ENCODE assay signal across 19 cellular contexts in genomic region chr1:154874465-154874864, GRCh38. TPM values are rescaled to one million over a fixed set of nuclear protein-coding genes. Genes with fewer than 3 reads are reported as not detected.
DNase-seq lines count a peak whose midpoint lies in the region; ATAC-seq, FAIRE-seq and TF ChIP-seq lines count a peak whose summit lies in the region.
"Had no signal": no experiment of that assay in that cellular context is flagged by ENCODE, and none has a peak within 500 bp of the region (broad histone marks: within the 10 kb centered on the region; RNA-seq: fewer than 3 reads in every experiment).

No MANE protein-coding gene starts in this region.

- FAIRE-seq in GM12878 (lab: Jason Lieb, UNC) = no peak
- FAIRE-seq: H1 had no signal

- H3K79me2 ChIP-seq in GM12878 (ENCODE audit: control insufficient read depth, insufficient read depth, low read length) = peaks cover 6% of the 10 kb centered on the region

- in situ Hi-C loops in GM12878 (cut with MboI) = no loop called here

- H3K27me3 ChIP-seq in GM12878 (replicated peaks in 1 of 2; ENCODE audit: control insufficient read depth in 2 of 2, insufficient read depth in 2 of 2, low read length in 1 of 2) = no peaks in the 10 kb centered on the region

- POLR2A ChIA-PET in activated CD4-positive, alpha-beta T cell treated with anti-CD3 and anti-CD28 coated beads for 36 hours (lab: Charles Lee) = interaction anchor here (0.6 kb wide), 1 partner anchor 9 kb away, joined by 12 read pairs; no protein-coding TSS in a partner anchor
- POLR2A ChIA-PET in GM12878 (lab: Charles Lee) = interaction anchor here (0.6 to 11.9 kb wide), 7 partner anchors 9 to 82 kb away, joined by 3 to 204 read pairs (median 4); partner anchors contain the start of gene PBXIP1

- peak; percentile 33 to 40; a peak in 2 of 4 replicates for TF ChIP-seq EP300 in GM12878 (IDR thresholded peaks at IDR 0.05; ENCODE audit: borderline replicate concordance in 1 of 2, control insufficient read depth in 1 of 2, low read depth in 2 of 2, low read length in 2 of 2)

- H4K20me1 ChIP-seq in GM12878 (ENCODE audit: control insufficient read depth, insufficient read depth) = no peaks in the 10 kb centered on the region

- H3K4me3 ChIP-seq in GM12878 = no peak overlapping the region

- no peak for DNase-seq in activated CD4-positive, alpha-beta T cell treated with anti-CD3 and anti-CD28 coated beads, Interleukin-2, amount 10 ng/mL, durations not matched to agents 24 days and 14 days
- DNase-seq in activated CD4-positive, alpha-beta T cell treated with anti-CD3 and anti-CD28 coated beads for 36 hours = no peak
- no peak for DNase-seq in GM12878 (ENCODE audit: low read depth, low spot score)
- DNase-seq in stimulated activated CD4-positive, alpha-beta T cell treated with anti-CD3 and anti-CD28 coated beads, Interleukin-4, amount 100 ng/mL, for 1 hour = no peak
- no peak for DNase-seq in activated naive CD4-positive, alpha-beta T cell treated with anti-CD3 and anti-CD28 coated beads for 36 hours
- DNase-seq: CD8-positive, alpha-beta T cell; COR-L47; DND-41; GDM1; HCEC 1CT; Karpas-422 had no signal

- BruUV-seq in GM12878 (replicated peaks; lab: Mats Ljungman, UMichigan) = no TSS peak

- H3K4me1 ChIP-seq in GM12878 (ENCODE audit: control insufficient read depth, insufficient read depth, low read length) = peaks cover 30% of the 10 kb centered on the region

- H3K4me1 Mint-ChIP-seq in activated CD4-positive, alpha-beta T cell treated with anti-CD3 and anti-CD28 coated beads, Interleukin-2, amount 10 ng/mL, durations not matched to agents 24 days and 14 days = peaks cover 30% of the 10 kb centered on the region
- peaks cover 32% of the 10 kb centered on the region for H3K4me1 Mint-ChIP-seq in activated CD4-positive, alpha-beta T cell treated with anti-CD3 and anti-CD28 coated beads for 36 hours
- peaks cover 29% of the 10 kb centered on the region for H3K4me1 Mint-ChIP-seq in activated naive CD4-positive, alpha-beta T cell treated with anti-CD3 and anti-CD28 coated beads for 36 hours (ENCODE audit: low read depth)

- whole genome bisulfite sequencing in GM12878 (ENCODE audit: insufficient coverage, insufficient replicate concordance, low lambda C conversion rate, missing lambda C conversion rate) = 74% methylated on average over 5 of the region's 5 CpGs

- peak overlapping the region; percentile 51 for H3K27ac Mint-ChIP-seq in activated CD4-positive, alpha-beta T cell treated with anti-CD3 and anti-CD28 coated beads, Interleukin-2, amount 10 ng/mL, durations not matched to agents 24 days and 14 days
- no peak overlapping the region for H3K27ac Mint-ChIP-seq in activated CD4-positive, alpha-beta T cell treated with anti-CD3 and anti-CD28 coated beads for 36 hours
- no peak overlapping the region for H3K27ac Mint-ChIP-seq in activated naive CD4-positive, alpha-beta T cell treated with anti-CD3 and anti-CD28 coated beads for 36 hours
- H3K27ac Mint-ChIP-seq: CD14-positive monocyte; CD8-positive, alpha-beta T cell had no signal

- no peak overlapping the region for H3K9ac ChIP-seq in GM12878 (ENCODE audit: control insufficient read depth, insufficient read depth, low read length)

- TF ChIP-seq CTCF in GM12878 (IDR thresholded peaks at IDR 0.05 in 2 of 3, conservative IDR thresholded peaks at IDR 0.05 in 1 of 3; ENCODE audit: control insufficient read depth in 2 of 3, extremely low read depth in 1 of 3, insufficient read depth in 1 of 3, low read depth in 3 of 3, low read length in 3 of 3) = no peak

- no peak for TF ChIP-seq RAD21 in GM12878 (IDR thresholded peaks at IDR 0.05; ENCODE audit: insufficient read depth, low read depth, low read length)

- CTCF ChIA-PET in activated CD4-positive, alpha-beta T cell treated with anti-CD3 and anti-CD28 coated beads for 36 hours (lab: Charles Lee) = interaction anchor here (0.7 to 2.5 kb wide), 8 partner anchors 9 to 205 kb away, joined by 3 to 9 read pairs (median 4); no protein-coding TSS in a partner anchor
- CTCF ChIA-PET in GM12878 (lab: Yijun Ruan, JAX) = interaction anchor here (0.9 to 8.5 kb wide), 16 partner anchors 9 to 394 kb away, joined by 3 to 137 read pairs (median 4); partner anchors contain the start of gene PMVK
- CTCF ChIA-PET in activated naive CD4-positive, alpha-beta T cell treated with anti-CD3 and anti-CD28 coated beads for 36 hours (lab: Charles Lee) = interaction anchor here (0.7 to 3.7 kb wide), 10 partner anchors 11 to 395 kb away, joined by 3 to 15 read pairs (median 3); no protein-coding TSS in a partner anchor

- SMC1A ChIA-PET in GM12878 (lab: Charles Lee; ENCODE audit: uncharacterized antibody, unreplicated experiment) = interaction anchor here (0.6 to 9.4 kb wide), 24 partner anchors 9 to 314 kb away, joined by 3 to 113 read pairs (median 4); partner anchors contain the start of gene PMVK

- no peak overlapping the region for H3K4me2 ChIP-seq in GM12878 (ENCODE audit: control insufficient read depth, insufficient read depth)

- intact Hi-C loops in activated CD4-positive, alpha-beta T cell treated with anti-CD3 and anti-CD28 coated beads, Interleukin-2, amount 10 ng/mL, durations not matched to agents 24 days and 14 days (cut with micrococcal nuclease) = loop anchor here (5.0 kb wide), 2 partner anchors 107 to 127 kb away; no protein-coding TSS in a partner anchor
- intact Hi-C loops in activated CD4-positive, alpha-beta T cell treated with anti-CD3 and anti-CD28 coated beads for 36 hours (cut with DNase I, micrococcal nuclease) = no loop called here
- intact Hi-C loops in GM12878 (cut with micrococcal nuclease; ENCODE audit: unreplicated experiment) = no loop called here
- intact Hi-C loops in activated naive CD4-positive, alpha-beta T cell treated with anti-CD3 and anti-CD28 coated beads for 36 hours (cut with micrococcal nuclease) = no loop called here

- no peak for ATAC-seq in activated CD4-positive, alpha-beta T cell treated with anti-CD3 and anti-CD28 coated beads for 36 hours
- ATAC-seq in GM19463 (IDR thresholded peaks at IDR 0.05; ENCODE audit: unreplicated experiment) = peak; percentile 34
- peak; percentile 51 for ATAC-seq in GM12878
- ATAC-seq in GM21576 (IDR thresholded peaks at IDR 0.05; ENCODE audit: unreplicated experiment) = no peak
- ATAC-seq in GM18907 (IDR thresholded peaks at IDR 0.05; ENCODE audit: unreplicated experiment) = no peak
- ATAC-seq: CD8-positive, alpha-beta T cell had no signal

- H3K27ac ChIP-seq in GM12878 (ENCODE audit: control insufficient read depth, insufficient read depth) = no peak overlapping the region
- H3K27ac ChIP-seq: 22Rv1, HL-60 had no signal

- H3K36me3 ChIP-seq in GM12878 (ENCODE audit: control insufficient read depth in 2 of 2, insufficient read depth in 2 of 2, low read length in 1 of 2) = no peaks in the 10 kb centered on the region

- no peaks in the 10 kb centered on the region for H3K36me3 Mint-ChIP-seq in activated CD4-positive, alpha-beta T cell treated with anti-CD3 and anti-CD28 coated beads, Interleukin-2, amount 10 ng/mL, durations not matched to agents 24 days and 14 days (ENCODE audit: low read depth)
- no peaks in the 10 kb centered on the region for H3K36me3 Mint-ChIP-seq in activated CD4-positive, alpha-beta T cell treated with anti-CD3 and anti-CD28 coated beads for 36 hours (ENCODE audit: low read depth)
- no peaks in the 10 kb centered on the region for H3K36me3 Mint-ChIP-seq in activated naive CD4-positive, alpha-beta T cell treated with anti-CD3 and anti-CD28 coated beads for 36 hours (ENCODE audit: low read depth)
- H3K36me3 Mint-ChIP-seq: CD14-positive monocyte; CD8-positive, alpha-beta T cell had no signal

- no peaks in the 10 kb centered on the region; the same call in 2 of the 3 replicates for H3K9me3 ChIP-seq in GM12878 (replicated peaks; ENCODE audit: control insufficient read depth, insufficient read depth, low read length)

- peaks cover 10% of the 10 kb centered on the region for H3K27me3 Mint-ChIP-seq in activated CD4-positive, alpha-beta T cell treated with anti-CD3 and anti-CD28 coated beads, Interleukin-2, amount 10 ng/mL, durations not matched to agents 24 days and 14 days
- peaks cover 22% of the 10 kb centered on the region for H3K27me3 Mint-ChIP-seq in activated CD4-positive, alpha-beta T cell treated with anti-CD3 and anti-CD28 coated beads for 36 hours
- H3K27me3 Mint-ChIP-seq in activated naive CD4-positive, alpha-beta T cell treated with anti-CD3 and anti-CD28 coated beads for 36 hours (ENCODE audit: low read depth) = peaks cover 16% of the 10 kb centered on the region

- TF ChIP-seq POLR2A in GM12878 (IDR thresholded peaks at IDR 0.05; ENCODE audit: low read depth, low read length) = no peak

- H3K9me3 Mint-ChIP-seq in activated CD4-positive, alpha-beta T cell treated with anti-CD3 and anti-CD28 coated beads, Interleukin-2, amount 10 ng/mL, durations not matched to agents 24 days and 14 days = no peaks in the 10 kb centered on the region
- no peaks in the 10 kb centered on the region for H3K9me3 Mint-ChIP-seq in activated CD4-positive, alpha-beta T cell treated with anti-CD3 and anti-CD28 coated beads for 36 hours (ENCODE audit: low read depth)
- H3K9me3 Mint-ChIP-seq in activated naive CD4-positive, alpha-beta T cell treated with anti-CD3 and anti-CD28 coated beads for 36 hours = no peaks in the 10 kb centered on the region
- H3K9me3 Mint-ChIP-seq: CD8-positive, alpha-beta T cell had no signal

- H2AFZ ChIP-seq in GM12878 (ENCODE audit: control insufficient read depth, low read depth, low read length) = no peak overlapping the region

- no peak overlapping the region for H3K4me3 Mint-ChIP-seq in activated CD4-positive, alpha-beta T cell treated with anti-CD3 and anti-CD28 coated beads, Interleukin-2, amount 10 ng/mL, durations not matched to agents 24 days and 14 days
- H3K4me3 Mint-ChIP-seq in activated CD4-positive, alpha-beta T cell treated with anti-CD3 and anti-CD28 coated beads for 36 hours = no peak overlapping the region
- no peak overlapping the region for H3K4me3 Mint-ChIP-seq in activated naive CD4-positive, alpha-beta T cell treated with anti-CD3 and anti-CD28 coated beads for 36 hours
- H3K4me3 Mint-ChIP-seq: CD14-positive monocyte; CD8-positive, alpha-beta T cell had no signal

- RAD21 ChIA-PET in GM12878 (lab: Charles Lee; ENCODE audit: unreplicated experiment) = interaction anchor here (0.6 to 15.4 kb wide), 18 partner anchors 8 to 394 kb away, joined by 3 to 254 read pairs (median 4); partner anchors contain the start of gene PMVK

RNA-seq across cellular contexts. Expression of gene KCNN3, which starts 4.4 kb away (rescaled TPM):
- total RNA-seq in activated CD4-positive, alpha-beta T cell treated with anti-CD3 and anti-CD28 coated beads, Interleukin-2, amount 10 ng/mL, durations not matched to agents 24 days and 14 days = 0.35 and 0.54 TPM in 2 replicates
- total RNA-seq in activated CD4-positive, alpha-beta T cell treated with anti-CD3 and anti-CD28 coated beads for 36 hours = under 1 TPM; 0.18 to 0.25 TPM
- 53.8 and 54.8 TPM in 2 replicates for total RNA-seq in GM12878 (2013; cell fraction: nucleolus; rRNA removed)
- 13.2 and 15.8 TPM in 2 replicates for total RNA-seq in GM12878 (2014; rRNA removed)
- total RNA-seq in GM12878 (2014; rRNA removed; fragmentation: Illumina TruSeq; extraction: Trizol) = 9.9 and 11.8 TPM in 2 replicates
- 15.3 and 17.3 TPM in 2 replicates for total RNA-seq in GM12878 (2021)
- polyA plus RNA-seq in GM12878 (2011; ENCODE audit: low read depth) = 9.5 TPM
- 13.5 and 17.4 TPM in 2 replicates for polyA plus RNA-seq in GM12878 (2011; rRNA removed)
- 24.6 and 29.9 TPM in 2 replicates for polyA plus RNA-seq in GM12878 (2011; cell fraction: cytosol; rRNA removed)
- 21.5 and 27.0 TPM in 2 replicates for polyA plus RNA-seq in GM12878 (2011; cell fraction: nucleus; rRNA removed)
- 13.6 and 19.7 TPM in 2 replicates for polyA plus RNA-seq in GM12878 (2012)
- 10.9 and 14.1 TPM in 2 replicates for polyA plus RNA-seq in GM12878 (2014; fragmentation: Illumina TruSeq; extraction: Trizol)
- 1 to 10 TPM; 3.5 to 6.4 TPM for polyA plus RNA-seq in GM12878 (2014; fragmentation: Nextera tagmentation; extraction: Ambion mirVana)
- 13.6 and 13.8 TPM in 2 replicates for polyA plus RNA-seq in GM12878 (2014; rRNA removed)
- 10 to 100 TPM; 25.8 to 26.4 TPM for polyA plus RNA-seq in GM12878 (2016; fragmentation: Nextera tagmentation; extraction: Ambion mirVana)
- polyA minus RNA-seq in GM12878 (2011; rRNA and poly(A)+ RNA removed) = 59.0 and 61.8 TPM in 2 replicates
- 11.6 and 12.3 TPM in 2 replicates for polyA minus RNA-seq in GM12878 (2011; cell fraction: cytosol; rRNA and poly(A)+ RNA removed)
- 16.3 and 26.8 TPM in 2 replicates for polyA minus RNA-seq in GM12878 (2011; cell fraction: nucleus; rRNA and poly(A)+ RNA removed)
- under 1 TPM; 0.25 to 0.26 TPM for total RNA-seq in activated naive CD4-positive, alpha-beta T cell treated with anti-CD3 and anti-CD28 coated beads for 36 hours
- polyA plus RNA-seq: BJ, CD14-positive monocyte had no signal

Comparison
In these comparisons a context has a peak if more than half of its experiments do, and no peak if none do; other contexts are left out.
1. ATAC-seq: peak in GM19463 (single experiment) and GM12878 (single experiment); none in activated CD4-positive, alpha-beta T cell treated with anti-CD3 and anti-CD28 coated beads for 36 hours (single experiment), GM21576 (single experiment) and GM18907 (single experiment).